In the genomic region with DNA sequence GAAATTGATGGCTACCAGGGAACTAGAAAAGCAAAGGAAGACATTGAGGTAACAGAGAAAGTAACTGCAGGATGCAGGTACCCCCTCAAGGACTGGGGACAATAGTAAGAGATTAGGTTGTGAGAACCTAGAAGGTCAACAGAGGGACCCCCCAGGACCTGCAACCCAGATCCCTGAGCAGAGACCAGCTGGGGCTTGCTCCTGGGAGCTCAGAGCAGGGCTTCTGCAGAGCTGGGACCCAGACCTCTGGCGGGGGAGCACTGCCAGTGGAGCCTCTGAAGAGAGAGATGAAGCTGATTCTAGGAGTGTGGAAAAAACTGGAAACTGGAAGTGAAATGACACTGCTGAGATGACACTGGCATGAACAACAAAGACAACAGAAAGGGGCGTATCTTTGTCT, we compare ENCODE assay signal across 9 cellular contexts. TPM values are rescaled to one million over a fixed set of nuclear protein-coding genes. Genes with fewer than 3 reads are reported as not detected.
"Had no signal": no experiment of that assay in that cellular context is flagged by ENCODE, and none has a peak within 500 bp of the region (broad histone marks: within the 10 kb centered on the region; RNA-seq: fewer than 3 reads in every experiment).

No MANE protein-coding gene starts in this region.

- H3K4me2 ChIP-seq: GM23338 had no signal

- H3K4me3 Mint-ChIP-seq: GM23338, IgD-negative memory B cell had no signal

- H3K36me3 ChIP-seq: HAP-1 had no signal

- H2AFZ ChIP-seq: GM23338 had no signal

- H3K27ac ChIP-seq: HL-60 had no signal

- H3K27ac Mint-ChIP-seq: GM23338, IgD-negative memory B cell had no signal

- H3K4me1 ChIP-seq: HAP-1 had no signal

- H3K36me3 Mint-ChIP-seq: IgD-negative memory B cell had no signal

- ATAC-seq: GM23338, HCT116, HepG2 had no signal

- DNase-seq: KBM-7 had no signal

- H3K9me3 Mint-ChIP-seq: GM23338 had no signal

- H3K9me3 ChIP-seq: HAP-1 had no signal

- H3K4me3 ChIP-seq: GM23338, HAP-1 had no signal

RNA-seq across cellular contexts. Expression of a gene that starts 17.2 kb away (rescaled TPM):
- total RNA-seq: GM23338, H1, HepG2, HT1080 had no signal
